In genomic region chr3:49411968-49412631, GRCh38 we compare ENCODE assay signal across 8 cellular contexts. TPM values are rescaled to one million over a fixed set of nuclear protein-coding genes. Genes with fewer than 3 reads are reported as not detected.
DNase-seq lines count a peak whose midpoint lies in the region; ATAC-seq and TF ChIP-seq lines count a peak whose summit lies in the region.

Gene RHOA (minus strand): TSS chr3:49411976. CDS start chr3:49375589, 36,387 bp downstream.
A gene with protein sequence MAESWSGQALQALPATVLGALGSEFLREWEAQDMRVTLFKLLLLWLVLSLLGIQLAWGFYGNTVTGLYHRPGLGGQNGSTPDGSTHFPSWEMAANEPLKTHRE (plus strand): TSS chr3:49412423. CDS start chr3:49412427, 4 bp downstream.

- H3K36me3 Mint-ChIP-seq in activated CD4-positive, alpha-beta memory T cell treated with anti-CD3 and anti-CD28 coated beads for 36 hours = peaks cover 28% of the 10 kb centered on the region

- H3K27ac ChIP-seq in dorsolateral prefrontal cortex (peak within 1 kb of the TSS; percentile 57 to 99 (median 94)), liver (ENCODE audit: low read depth in 1 of 2, low read length in 2 of 2) (peak within 1 kb of the TSS; percentile 58 to 93)

- H3K4me1 ChIP-seq in liver (ENCODE audit: control insufficient read depth in 4 of 4, insufficient read depth in 4 of 4, low read length in 3 of 4) = peaks cover 8 to 36% (median 28%) of the 10 kb centered on the region in 4 donors

- no peaks in the 10 kb centered on the region for H3K9me3 ChIP-seq in liver (ENCODE audit: control insufficient read depth in 4 of 4, low read length in 3 of 4)

- TF ChIP-seq CTCF in dorsolateral prefrontal cortex (IDR thresholded peaks at IDR 0.05 in 54 of 56, conservative IDR thresholded peaks at IDR 0.05 in 2 of 56; ENCODE audit: low read depth in 1 of 56, partially characterized antibody in 56 of 56) = peak in 11 of 56 donors; percentile 5 to 39 (median 22)
- no peak for TF ChIP-seq CTCF in liver (IDR thresholded peaks at IDR 0.05; ENCODE audit: low read depth, low read length, missing input control)

- H3K36me3 ChIP-seq in liver (ENCODE audit: control insufficient read depth in 4 of 4, insufficient read depth in 3 of 4, low read depth in 1 of 4, low read length in 3 of 4) = peaks cover 0 to 11% (median 2%) of the 10 kb centered on the region in 4 donors

- ATAC-seq in GM19438 (IDR thresholded peaks at IDR 0.05; ENCODE audit: low read depth, unreplicated experiment) (peak; percentile 72), HG03575 (IDR thresholded peaks at IDR 0.05; ENCODE audit: extremely low read depth, insufficient number of reproducible peaks, low FRiP score, unreplicated experiment) (peak; percentile 45)

- H3K4me3 ChIP-seq in dorsolateral prefrontal cortex (peak within 1 kb of the TSS; percentile 69 to 100 (median 93)), liver (ENCODE audit: low read depth in 1 of 3, low read length in 3 of 3) (peak within 1 kb of the TSS; percentile 93 to 98 (median 94))

- intact Hi-C loops in activated CD4-positive, alpha-beta memory T cell treated with anti-CD3 and anti-CD28 coated beads for 36 hours (cut with micrococcal nuclease) = loop anchor here (1.0 to 10.0 kb wide), 8 partner anchors 9 to 387 kb away; partner anchors contain the start of genes DAG1, GPX1, IMPDH2 and NDUFAF3
- intact Hi-C loops in dorsolateral prefrontal cortex (cut with DNase I) = loop anchor here (1.0 to 10.0 kb wide), 7 partner anchors 17 to 387 kb away; partner anchors contain the start of genes NICN1 (in 2 of the 2), QRICH1 (in 2 of the 2), USP4 (in 2 of the 2) and DAG1 (in 1 of the 2)

- peak in 1 of 2 donors; percentile 32 for TF ChIP-seq RAD21 in liver (IDR thresholded peaks at IDR 0.05)

- peak within 1 kb of the TSS; percentile 93 to 100 for H3K9ac ChIP-seq in liver (ENCODE audit: low read depth in 1 of 2, low read length in 2 of 2)

- H3K27me3 ChIP-seq in dorsolateral prefrontal cortex = no peaks in the 10 kb centered on the region
- H3K27me3 ChIP-seq in liver (ENCODE audit: control insufficient read depth in 4 of 4, insufficient read depth in 4 of 4, low read length in 3 of 4) = no peaks in the 10 kb centered on the region

- H3K9me3 Mint-ChIP-seq in activated CD4-positive, alpha-beta memory T cell treated with anti-CD3 and anti-CD28 coated beads for 36 hours = no peaks in the 10 kb centered on the region

- POLR2A ChIA-PET in activated CD4-positive, alpha-beta memory T cell treated with anti-CD3 and anti-CD28 coated beads for 36 hours (lab: Charles Lee) = interaction anchor here (0.9 to 4.6 kb wide), 14 partner anchors 9 to 405 kb away, joined by 3 to 33 read pairs (median 4); partner anchors contain the start of genes DAG1, GPX1, NICN1 and QRICH1

- H3K27me3 Mint-ChIP-seq in activated CD4-positive, alpha-beta memory T cell treated with anti-CD3 and anti-CD28 coated beads for 36 hours = no peaks in the 10 kb centered on the region

- peaks cover 63% of the 10 kb centered on the region for H3K4me1 Mint-ChIP-seq in activated CD4-positive, alpha-beta memory T cell treated with anti-CD3 and anti-CD28 coated beads for 36 hours (ENCODE audit: low read depth)

- peak; percentile 100 for DNase-seq in CD1c-positive myeloid dendritic cell (ENCODE audit: extremely low spot score)
- DNase-seq in NCI-H82 treated with DMSO at 0.1 percent for 48 hours (lab: John Stamatoyannopoulos, UW; ENCODE audit: unreplicated experiment) = peak; percentile 96
- peak; percentile 99 for DNase-seq in activated CD4-positive, alpha-beta memory T cell treated with anti-CD3 and anti-CD28 coated beads for 36 hours
- DNase-seq in dorsolateral prefrontal cortex = peak; percentile 98 to 100 (median 99)
- DNase-seq in stimulated activated CD4-positive, alpha-beta T cell treated with anti-CD3 and anti-CD28 coated beads, Interleukin-4, amount 100 ng/mL, for 24 hours = peak; percentile 99

- peak within 1 kb of the TSS; percentile 90 for H3K4me3 Mint-ChIP-seq in activated CD4-positive, alpha-beta memory T cell treated with anti-CD3 and anti-CD28 coated beads for 36 hours

- CTCF ChIA-PET in activated CD4-positive, alpha-beta memory T cell treated with anti-CD3 and anti-CD28 coated beads for 36 hours (lab: Charles Lee) = interaction anchor here (1.2 to 6.0 kb wide), 3 partner anchors 32 to 72 kb away, joined by 4 to 58 read pairs (median 15); partner anchors contain the start of gene USP4

- under 1% methylated on average over 62 of the region's 62 CpGs for WGBS in liver

- peak within 1 kb of the TSS; percentile 95 for H3K27ac Mint-ChIP-seq in activated CD4-positive, alpha-beta memory T cell treated with anti-CD3 and anti-CD28 coated beads for 36 hours

TF ChIP-seq in liver, 16 proteins besides CTCF, POLR2A, EP300 and RAD21:
- TF ChIP-seq TAF1 (conservative IDR thresholded peaks at IDR 0.05) = peak; percentile 79
- TF ChIP-seq EGR1 (IDR thresholded peaks at IDR 0.05; ENCODE audit: low read depth in 2 of 2) = peak in 1 of 2 donors; percentile 39
- peak; percentile 97 for TF ChIP-seq YY1 (IDR thresholded peaks at IDR 0.05)
- TF ChIP-seq, protein P1, sequence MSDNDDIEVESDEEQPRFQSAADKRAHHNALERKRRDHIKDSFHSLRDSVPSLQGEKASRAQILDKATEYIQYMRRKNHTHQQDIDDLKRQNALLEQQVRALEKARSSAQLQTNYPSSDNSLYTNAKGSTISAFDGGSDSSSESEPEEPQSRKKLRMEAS (IDR thresholded peaks at IDR 0.05) = no peak
- peak; percentile 81 for TF ChIP-seq SP1 (IDR thresholded peaks at IDR 0.05)
- peak in 1 of 2 donors; percentile 71 for TF ChIP-seq GABPA (IDR thresholded peaks at IDR 0.05 in 1 of 2, conservative IDR thresholded peaks at IDR 0.05 in 1 of 2)
- TF ChIP-seq, protein P2, sequence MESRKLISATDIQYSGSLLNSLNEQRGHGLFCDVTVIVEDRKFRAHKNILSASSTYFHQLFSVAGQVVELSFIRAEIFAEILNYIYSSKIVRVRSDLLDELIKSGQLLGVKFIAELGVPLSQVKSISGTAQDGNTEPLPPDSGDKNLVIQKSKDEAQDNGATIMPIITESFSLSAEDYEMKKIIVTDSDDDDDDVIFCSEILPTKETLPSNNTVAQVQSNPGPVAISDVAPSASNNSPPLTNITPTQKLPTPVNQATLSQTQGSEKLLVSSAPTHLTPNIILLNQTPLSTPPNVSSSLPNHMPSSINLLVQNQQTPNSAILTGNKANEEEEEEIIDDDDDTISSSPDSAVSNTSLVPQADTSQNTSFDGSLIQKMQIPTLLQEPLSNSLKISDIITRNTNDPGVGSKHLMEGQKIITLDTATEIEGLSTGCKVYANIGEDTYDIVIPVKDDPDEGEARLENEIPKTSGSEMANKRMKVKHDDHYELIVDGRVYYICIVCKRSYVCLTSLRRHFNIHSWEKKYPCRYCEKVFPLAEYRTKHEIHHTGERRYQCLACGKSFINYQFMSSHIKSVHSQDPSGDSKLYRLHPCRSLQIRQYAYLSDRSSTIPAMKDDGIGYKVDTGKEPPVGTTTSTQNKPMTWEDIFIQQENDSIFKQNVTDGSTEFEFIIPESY (IDR thresholded peaks at IDR 0.05) = no peak
- TF ChIP-seq FOXA2 (IDR thresholded peaks at IDR 0.05) = no peak
- TF ChIP-seq RXRA (IDR thresholded peaks at IDR 0.05) = peak in 1 of 2 donors; percentile 39
- peak in 1 of 2 donors; percentile 48 for TF ChIP-seq JUND (IDR thresholded peaks at IDR 0.05)
- TF ChIP-seq, protein P3, sequence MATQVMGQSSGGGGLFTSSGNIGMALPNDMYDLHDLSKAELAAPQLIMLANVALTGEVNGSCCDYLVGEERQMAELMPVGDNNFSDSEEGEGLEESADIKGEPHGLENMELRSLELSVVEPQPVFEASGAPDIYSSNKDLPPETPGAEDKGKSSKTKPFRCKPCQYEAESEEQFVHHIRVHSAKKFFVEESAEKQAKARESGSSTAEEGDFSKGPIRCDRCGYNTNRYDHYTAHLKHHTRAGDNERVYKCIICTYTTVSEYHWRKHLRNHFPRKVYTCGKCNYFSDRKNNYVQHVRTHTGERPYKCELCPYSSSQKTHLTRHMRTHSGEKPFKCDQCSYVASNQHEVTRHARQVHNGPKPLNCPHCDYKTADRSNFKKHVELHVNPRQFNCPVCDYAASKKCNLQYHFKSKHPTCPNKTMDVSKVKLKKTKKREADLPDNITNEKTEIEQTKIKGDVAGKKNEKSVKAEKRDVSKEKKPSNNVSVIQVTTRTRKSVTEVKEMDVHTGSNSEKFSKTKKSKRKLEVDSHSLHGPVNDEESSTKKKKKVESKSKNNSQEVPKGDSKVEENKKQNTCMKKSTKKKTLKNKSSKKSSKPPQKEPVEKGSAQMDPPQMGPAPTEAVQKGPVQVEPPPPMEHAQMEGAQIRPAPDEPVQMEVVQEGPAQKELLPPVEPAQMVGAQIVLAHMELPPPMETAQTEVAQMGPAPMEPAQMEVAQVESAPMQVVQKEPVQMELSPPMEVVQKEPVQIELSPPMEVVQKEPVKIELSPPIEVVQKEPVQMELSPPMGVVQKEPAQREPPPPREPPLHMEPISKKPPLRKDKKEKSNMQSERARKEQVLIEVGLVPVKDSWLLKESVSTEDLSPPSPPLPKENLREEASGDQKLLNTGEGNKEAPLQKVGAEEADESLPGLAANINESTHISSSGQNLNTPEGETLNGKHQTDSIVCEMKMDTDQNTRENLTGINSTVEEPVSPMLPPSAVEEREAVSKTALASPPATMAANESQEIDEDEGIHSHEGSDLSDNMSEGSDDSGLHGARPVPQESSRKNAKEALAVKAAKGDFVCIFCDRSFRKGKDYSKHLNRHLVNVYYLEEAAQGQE (IDR thresholded peaks at IDR 0.05) = peak; percentile 68

RNA-seq across cellular contexts. Expression of gene RHOA, which starts in this region (rescaled TPM):
- 100 to 1,000 TPM; 497 to 514 TPM for total RNA-seq in activated CD4-positive, alpha-beta memory T cell treated with anti-CD3 and anti-CD28 coated beads for 36 hours
- total RNA-seq in dorsolateral prefrontal cortex (100 to 1,000 TPM; 181 to 317 (median 228) TPM), liver (100 to 1,000 TPM; 157 to 162 TPM)
- 100 to 1,000 TPM; 144 to 169 TPM for polyA plus RNA-seq in liver

RNA-seq across cellular contexts. Expression of the second gene that starts in this region (rescaled TPM):
- 10 to 100 TPM in 1 of 2 experiments, 1 to 10 TPM in 1; 9.5 to 10.9 TPM for total RNA-seq in activated CD4-positive, alpha-beta memory T cell treated with anti-CD3 and anti-CD28 coated beads for 36 hours
- total RNA-seq in dorsolateral prefrontal cortex (10 to 100 TPM; 29.6 to 55.0 (median 40.9) TPM), liver (10 to 100 TPM; 13.6 to 24.9 TPM)
- polyA plus RNA-seq in liver = 10 to 100 TPM; 24.3 to 28.2 TPM

Comparison
In these comparisons a context has a peak if more than half of its experiments do, and no peak if none do; other contexts are left out.
1. Peak in every context shown above with its lines: DNase-seq, ATAC-seq, H3K4me3 ChIP-seq and H3K27ac ChIP-seq.